Comparison of ENCODE assay signal across 15 cellular contexts in the genomic region with DNA sequence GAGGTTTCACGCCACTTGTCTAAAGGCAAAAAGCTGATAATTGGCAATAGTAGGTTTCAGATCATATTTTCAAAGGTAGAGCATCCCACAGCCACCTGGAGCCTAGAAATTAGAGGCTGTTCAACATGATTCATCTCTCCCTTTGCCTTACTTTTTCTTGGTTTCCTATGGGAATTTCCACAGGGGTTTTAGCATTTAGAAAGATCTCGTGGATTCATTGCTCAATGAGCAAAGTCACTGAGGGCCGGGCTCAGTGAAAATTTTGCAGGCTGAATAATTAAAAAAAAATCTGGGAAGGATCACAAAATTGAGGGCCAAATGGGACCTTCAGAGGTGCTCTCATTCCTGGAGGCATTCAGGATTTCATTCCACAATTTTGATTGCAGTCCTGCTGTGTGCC.
"Had no signal": no experiment of that assay in that cellular context is flagged by ENCODE, and none has a peak within 500 bp of the region (broad histone marks: within the 10 kb centered on the region; RNA-seq: fewer than 3 reads in every experiment).

No MANE protein-coding gene starts in this region.

- H3K27me3 ChIP-seq: tibial artery had no signal

- H3K9me3 ChIP-seq: tibial artery had no signal

- ATAC-seq: esophagus mucosa; stimulated activated naive CD8-positive, alpha-beta T cell treated with anti-CD3 and anti-CD28 coated beads, Interleukin-15, amount 100 ng/mL, for 72 hours; WTC11 had no signal

- H3K9me3 Mint-ChIP-seq: activated CD4-positive, alpha-beta T cell treated with anti-CD3 and anti-CD28 coated beads, Interleukin-2, amount 10 ng/mL, durations not matched to agents 24 days and 14 days; activated T-helper 2 cell treated with anti-CD3 and anti-CD28 coated beads, Interferon-gamma antibody, Interleukin-2, Interleukin-4, amounts not matched to agents 10 μg/mL and 5 μg/mL and 100 μg/mL, durations not matched to agents 14 hours and 24 hours and 36 hours; memory B cell; stimulated activated naive CD8-positive, alpha-beta T cell treated with anti-CD3 and anti-CD28 coated beads, Interleukin-15, amount 100 ng/mL, for 72 hours; T-helper 1 cell treated with Interleukin-12 subunit alpha and Interleukin-12 subunit beta and Interleukin-4 antibody, amounts not matched to agents 30 μg/mL and 1 μg/mL, for 36 hours; WTC11 had no signal

- H3K27me3 Mint-ChIP-seq: brain had no signal

- H3K36me3 Mint-ChIP-seq: brain, immature natural killer cell, memory B cell, WTC11 had no signal

- DNase-seq: activated CD4-positive, alpha-beta T cell treated with anti-CD3 and anti-CD28 coated beads, Interleukin-2, amount 10 ng/mL, durations not matched to agents 24 days and 14 days; activated naive CD4-positive, alpha-beta T cell treated with anti-CD3 and anti-CD28 coated beads, Interleukin-2, amount 50 U/mL, for 16 hours; amygdala; immature natural killer cell; SHP77 treated with DMSO at 0.1 percent for 48 hours; stimulated activated CD4-positive, alpha-beta T cell treated with anti-CD3 and anti-CD28 coated beads, Interleukin-4, amount 100 ng/mL, for 1 hour; stimulated activated CD8-positive, alpha-beta memory T cell treated with anti-CD3 and anti-CD28 coated beads, Interleukin-4, amount 100 ng/mL, for 48 hours; stimulated activated naive CD8-positive, alpha-beta T cell treated with anti-CD3 and anti-CD28 coated beads, Interleukin-15, amount 100 ng/mL, for 72 hours had no signal

- H3K27ac Mint-ChIP-seq: activated CD4-positive, alpha-beta T cell treated with anti-CD3 and anti-CD28 coated beads, Interleukin-2, amount 10 ng/mL, durations not matched to agents 24 days and 14 days; activated T-helper 2 cell treated with anti-CD3 and anti-CD28 coated beads, Interferon-gamma antibody, Interleukin-2, Interleukin-4, amounts not matched to agents 10 μg/mL and 5 μg/mL and 100 μg/mL, durations not matched to agents 14 hours and 24 hours and 36 hours; brain; immature natural killer cell; memory B cell; T-helper 1 cell treated with Interleukin-12 subunit alpha and Interleukin-12 subunit beta and Interleukin-4 antibody, amounts not matched to agents 30 μg/mL and 1 μg/mL, for 36 hours; WTC11 had no signal

- H3K4me1 Mint-ChIP-seq: activated CD4-positive, alpha-beta T cell treated with anti-CD3 and anti-CD28 coated beads, Interleukin-2, amount 10 ng/mL, durations not matched to agents 24 days and 14 days; immature natural killer cell; memory B cell; stimulated activated naive CD8-positive, alpha-beta T cell treated with anti-CD3 and anti-CD28 coated beads, Interleukin-15, amount 100 ng/mL, for 72 hours; WTC11 had no signal

- H3K36me3 ChIP-seq: tibial artery had no signal

- H3K4me3 ChIP-seq: tibial artery had no signal

- H3K4me3 Mint-ChIP-seq: activated CD4-positive, alpha-beta T cell treated with anti-CD3 and anti-CD28 coated beads, Interleukin-2, amount 10 ng/mL, durations not matched to agents 24 days and 14 days; brain; immature natural killer cell; memory B cell; stimulated activated naive CD8-positive, alpha-beta T cell treated with anti-CD3 and anti-CD28 coated beads, Interleukin-15, amount 100 ng/mL, for 72 hours; T-helper 1 cell treated with Interleukin-12 subunit alpha and Interleukin-12 subunit beta and Interleukin-4 antibody, amounts not matched to agents 30 μg/mL and 1 μg/mL, for 36 hours; WTC11 had no signal
